ENCODE assay signal across 35 cellular contexts in genomic region chr2:173841110-173841509, GRCh38.
"Had no signal": no experiment of that assay in that cellular context is flagged by ENCODE, and none has a peak within 500 bp of the region (broad histone marks: within the 10 kb centered on the region; RNA-seq: fewer than 3 reads in every experiment).

No MANE protein-coding gene starts in this region.

- H3K36me3 ChIP-seq: MG63 had no signal

- DNase-seq: Karpas-422, Kasumi-1, MG63, MM.1S, MV-4-11, NCI-H1048, NCI-H1092, NCI-H1092 treated with DMSO at 0.1 percent for 48 hours, NCI-H1105, NCI-H1105 treated with DMSO at 0.1 percent for 48 hours, NCI-H1417, NCI-H1417 treated with DMSO at 0.1 percent for 48 hours, NCI-H1436, NCI-H1436 treated with DMSO at 0.1 percent for 48 hours, NCI-H146, NCI-H1694, NCI-H1694 treated with DMSO at 0.1 percent for 48 hours, NCI-H187, NCI-H187 treated with DMSO at 0.1 percent for 48 hours, NCI-H1930, NCI-H2029, NCI-H2029 treated with DMSO at 0.1 percent for 48 hours, NCI-H2081, NCI-H2081 treated with DMSO at 0.1 percent for 48 hours, NCI-H2107, NCI-H2171, NCI-H2171 treated with DMSO at 0.1 percent for 48 hours, NCI-H226, NCI-H345, NCI-H446, NCI-H446 treated with DMSO at 0.1 percent for 48 hours, NCI-H510A, NCI-H510A treated with DMSO at 0.1 percent for 48 hours, NCI-H524, NCI-H524 treated with DMSO at 0.1 percent for 48 hours had no signal

- H3K27me3 ChIP-seq: MG63 had no signal

- H3K9me3 ChIP-seq: MG63 had no signal

- H3K4me3 ChIP-seq: MG63 had no signal
